ENCODE assay signal across 16 cellular contexts in the genomic region with DNA sequence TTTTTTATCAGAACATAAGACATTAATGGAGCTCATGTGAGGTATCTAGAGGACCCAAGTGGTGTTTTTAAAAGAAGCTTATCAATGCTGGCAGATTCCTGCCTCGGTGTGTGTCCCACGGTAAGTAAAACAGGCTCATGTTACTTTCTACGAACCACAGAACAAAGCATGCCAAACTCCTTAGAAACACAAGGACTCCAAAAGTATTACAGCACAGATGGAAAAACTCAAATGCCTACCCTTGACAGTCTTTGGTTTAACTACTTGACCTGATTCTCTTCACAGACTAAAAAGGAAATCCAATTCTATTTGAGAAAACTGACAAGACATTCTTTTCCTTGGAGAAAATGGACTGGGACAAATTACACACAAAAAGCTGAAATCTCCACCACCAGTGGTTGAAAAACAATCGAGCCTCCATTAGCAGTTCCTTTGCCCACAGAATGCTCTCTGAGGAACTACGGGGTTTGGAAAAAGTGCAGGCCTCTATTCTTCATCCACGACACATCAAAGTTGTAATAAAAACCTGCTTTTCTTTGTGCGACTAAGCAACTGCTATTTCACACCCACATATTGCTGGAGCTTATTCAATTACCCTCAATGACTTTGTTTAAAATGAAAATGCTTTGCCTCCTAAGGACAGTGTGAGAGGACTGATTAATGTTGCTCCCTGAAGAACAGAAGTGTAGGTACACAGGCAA. TPM values are rescaled to one million over a fixed set of nuclear protein-coding genes. Genes with fewer than 3 reads are reported as not detected.
A peak's percentile ranks its signal among the peaks of the same experiment; 100 is the strongest.
DNase-seq lines count a peak whose midpoint lies in the region; ATAC-seq and TF ChIP-seq lines count a peak whose summit lies in the region.
"Had no signal": no experiment of that assay in that cellular context is flagged by ENCODE, and none has a peak within 500 bp of the region (broad histone marks: within the 10 kb centered on the region; RNA-seq: fewer than 3 reads in every experiment).

No MANE protein-coding gene starts in this region.

- no peaks in the 10 kb centered on the region for H3K9me3 ChIP-seq in vagina
- H3K9me3 ChIP-seq: HAP-1, MG63 had no signal

- TF ChIP-seq POLR2A in vagina (IDR thresholded peaks at IDR 0.05) = no peak

- no peak for ATAC-seq in GM21381 (IDR thresholded peaks at IDR 0.05; ENCODE audit: unreplicated experiment)
- ATAC-seq: stimulated activated naive CD8-positive, alpha-beta T cell treated with anti-CD3 and anti-CD28 coated beads, Interleukin-15, Interleukin-2, amounts not matched to agents 100 U/mL and 50 U/mL, for 24 hours had no signal

- H3K9me3 Mint-ChIP-seq in endothelial cell (ENCODE audit: unreplicated experiment) = no peaks in the 10 kb centered on the region
- H3K9me3 Mint-ChIP-seq in nephron = no peaks in the 10 kb centered on the region
- H3K9me3 Mint-ChIP-seq: activated T-helper 2 cell treated with anti-CD3 and anti-CD28 coated beads, Interferon-gamma antibody, Interleukin-2, Interleukin-4, amounts not matched to agents 10 μg/mL and 5 μg/mL and 100 μg/mL, durations not matched to agents 14 hours and 24 hours and 36 hours; T-helper 1 cell treated with Interleukin-12 subunit alpha and Interleukin-12 subunit beta and Interleukin-4 antibody, amounts not matched to agents 30 μg/mL and 1 μg/mL, for 36 hours had no signal

- TF ChIP-seq CTCF in endothelial cell (IDR thresholded peaks at IDR 0.05; ENCODE audit: unreplicated experiment) (no peak), nephron (IDR thresholded peaks at IDR 0.05; ENCODE audit: unreplicated experiment in 3 of 3) (no peak), vagina (IDR thresholded peaks at IDR 0.05) (no peak)

- no peaks in the 10 kb centered on the region for H3K36me3 ChIP-seq in vagina
- H3K36me3 ChIP-seq: brain microvascular endothelial cell, HAP-1, MG63 had no signal

- H3K27me3 Mint-ChIP-seq in endothelial cell (ENCODE audit: unreplicated experiment) = peaks cover 8% of the 10 kb centered on the region
- peaks cover 3% of the 10 kb centered on the region for H3K27me3 Mint-ChIP-seq in nephron (ENCODE audit: low read depth)

- no peaks in the 10 kb centered on the region for H3K27me3 ChIP-seq in vagina
- H3K27me3 ChIP-seq: brain microvascular endothelial cell had no signal

- H3K4me3 Mint-ChIP-seq in endothelial cell (ENCODE audit: unreplicated experiment) (no peak overlapping the region), nephron (peak overlapping the region in 2 of 3 experiments; percentile 15 to 38)
- H3K4me3 Mint-ChIP-seq: T-helper 1 cell treated with Interleukin-12 subunit alpha and Interleukin-12 subunit beta and Interleukin-4 antibody, amounts not matched to agents 30 μg/mL and 1 μg/mL, for 36 hours had no signal

- peaks cover 6% of the 10 kb centered on the region for H3K4me1 ChIP-seq in vagina

- H3K36me3 Mint-ChIP-seq in endothelial cell (ENCODE audit: low read depth, unreplicated experiment) (peaks cover 4% of the 10 kb centered on the region), nephron (ENCODE audit: low read depth) (no peaks in the 10 kb centered on the region)

- H3K27ac Mint-ChIP-seq in endothelial cell (ENCODE audit: unreplicated experiment) = peak overlapping the region; percentile 93
- peak overlapping the region; percentile 83 to 99 (median 93) for H3K27ac Mint-ChIP-seq in nephron
- H3K27ac Mint-ChIP-seq: activated T-helper 2 cell treated with anti-CD3 and anti-CD28 coated beads, Interferon-gamma antibody, Interleukin-2, Interleukin-4, amounts not matched to agents 10 μg/mL and 5 μg/mL and 100 μg/mL, durations not matched to agents 14 hours and 24 hours and 36 hours; T-helper 1 cell treated with Interleukin-12 subunit alpha and Interleukin-12 subunit beta and Interleukin-4 antibody, amounts not matched to agents 30 μg/mL and 1 μg/mL, for 36 hours had no signal

- DNase-seq in DMS79 (lab: John Stamatoyannopoulos, UW) (peak; percentile 2), DMS79 treated with DMSO at 0.1 percent for 48 hours (lab: John Stamatoyannopoulos, UW) (no peak), endothelial cell (ENCODE audit: low spot score) (no peak), vagina (ENCODE audit: extremely low spot score in 2 of 2) (no peak), NCI-H510A (lab: John Stamatoyannopoulos, UW) (no peak), occipital lobe (lab: John Stamatoyannopoulos, UW) (no peak)
- DNase-seq: 8988T; brain microvascular endothelial cell; MG63; PC-9; stimulated activated naive CD8-positive, alpha-beta T cell treated with anti-CD3 and anti-CD28 coated beads, Interleukin-15, Interleukin-2, amounts not matched to agents 100 U/mL and 50 U/mL, for 24 hours had no signal

- intact Hi-C loops in vagina (cut with DNase I) = no loop called here

- H3K4me1 Mint-ChIP-seq in endothelial cell (ENCODE audit: unreplicated experiment) (peaks cover 33% of the 10 kb centered on the region), nephron (peaks cover 68% of the 10 kb centered on the region)

- no peak overlapping the region for H3K4me3 ChIP-seq in vagina
- H3K4me3 ChIP-seq: HAP-1, MG63, PC-9 had no signal

- peak overlapping the region; percentile 50 for H3K27ac ChIP-seq in vagina
- H3K27ac ChIP-seq: brain microvascular endothelial cell, PC-9 had no signal

RNA-seq across cellular contexts. Expression of a gene that starts 5.4 kb away (rescaled TPM):
- total RNA-seq in endothelial cell (ENCODE audit: unreplicated experiment) = 6.5 TPM
- 6.6 TPM for total RNA-seq in vagina
- total RNA-seq in occipital lobe = 2.5 TPM
- total RNA-seq: activated T-helper 2 cell treated with anti-CD3 and anti-CD28 coated beads, Interferon-gamma antibody, Interleukin-2, Interleukin-4, amounts not matched to agents 10 μg/mL and 5 μg/mL and 100 μg/mL, durations not matched to agents 14 hours and 24 hours and 36 hours; PC-9 had no signal
